Comparison of ENCODE assay signal across 12 cellular contexts in the genomic region with DNA sequence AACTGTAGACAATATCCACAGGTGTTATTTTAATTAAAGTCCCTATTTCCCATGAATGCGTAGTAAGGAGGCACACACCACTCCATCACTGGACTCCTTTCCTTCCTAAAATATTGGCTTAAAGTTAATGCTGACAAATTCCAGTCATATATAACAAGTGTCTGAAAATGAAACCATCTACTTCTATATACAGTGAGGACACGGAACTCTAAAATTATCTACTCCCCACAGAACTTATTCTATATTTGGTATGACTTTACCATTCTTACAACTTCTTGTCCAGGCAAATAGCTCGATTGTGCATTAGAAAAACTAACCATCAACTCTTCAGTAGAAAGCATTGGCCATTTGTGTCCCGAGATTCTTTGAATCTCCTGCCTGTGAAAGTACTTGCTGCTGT.
A peak's percentile ranks its signal among the peaks of the same experiment; 100 is the strongest.
DNase-seq lines count a peak whose midpoint lies in the region; ATAC-seq and TF ChIP-seq lines count a peak whose summit lies in the region.
"Had no signal": no experiment of that assay in that cellular context is flagged by ENCODE, and none has a peak within 500 bp of the region (broad histone marks: within the 10 kb centered on the region; RNA-seq: fewer than 3 reads in every experiment).

No MANE protein-coding gene starts in this region.

- no peaks in the 10 kb centered on the region for H3K9me2 ChIP-seq in Karpas-422 (replicated peaks; ENCODE audit: insufficient read depth, low read length)

- no peaks in the 10 kb centered on the region for H3K36me3 ChIP-seq in Karpas-422 (ENCODE audit: insufficient read depth, low read length)
- H3K36me3 ChIP-seq in mucosa of descending colon (ENCODE audit: low read depth): no peaks in the 10 kb centered on the region

- no peaks in the 10 kb centered on the region for H3K27me3 Mint-ChIP-seq in Calu3 (ENCODE audit: unreplicated experiment)
- H3K27me3 Mint-ChIP-seq: activated B cell treated with CpG ODN at 0.5 μM for 24 hours had no signal

- no peak overlapping the region for H2AFZ ChIP-seq in Karpas-422 (ENCODE audit: low read length)

- H3K4me3 ChIP-seq in GM08714 (ENCODE audit: low read length): peak overlapping the region; percentile 43; the same call in 1 of the 2 replicates
- no peak overlapping the region for H3K4me3 ChIP-seq in Karpas-422 (ENCODE audit: low read length)
- no peak overlapping the region for H3K4me3 ChIP-seq in mucosa of descending colon
- H3K4me3 ChIP-seq: A549 had no signal

- DNase-seq in kidney glomerular epithelial cell (lab: John Stamatoyannopoulos, UW) (no peak), Karpas-422 (no peak), mucosa of descending colon (no peak), Calu3 (no peak)
- DNase-seq: activated B cell treated with CpG ODN at 0.5 μM for 24 hours, cerebellar nuclear complex, left cardiac atrium had no signal

- CTCF ChIA-PET in Calu3 (lab: Charles Lee): no interaction called here

- no peaks in the 10 kb centered on the region for H3K4me1 Mint-ChIP-seq in Calu3 (ENCODE audit: low read depth, unreplicated experiment)
- H3K4me1 Mint-ChIP-seq: activated B cell treated with CpG ODN at 0.5 μM for 24 hours had no signal

- no peaks in the 10 kb centered on the region for H3K4me1 ChIP-seq in Karpas-422 (ENCODE audit: low read length)
- no peaks in the 10 kb centered on the region for H3K4me1 ChIP-seq in mucosa of descending colon (ENCODE audit: low read depth)
- H3K4me1 ChIP-seq: A549 had no signal

- no TSS peak for BruUV-seq in Calu3 (replicated peaks; lab: Mats Ljungman, UMichigan)

- H3K27me3 ChIP-seq in Karpas-422 (ENCODE audit: low read length): no peaks in the 10 kb centered on the region

- H3K9me3 ChIP-seq in Karpas-422 (ENCODE audit: low read length): peaks cover 19% of the 10 kb centered on the region
- no peaks in the 10 kb centered on the region for H3K9me3 ChIP-seq in mucosa of descending colon
- H3K9me3 ChIP-seq: A549 had no signal

- H3K9ac ChIP-seq in Karpas-422 (ENCODE audit: low read length): no peak overlapping the region

- no peak for TF ChIP-seq CTCF in mucosa of descending colon (IDR thresholded peaks at IDR 0.05)
- no peak for TF ChIP-seq CTCF in Calu3 (IDR thresholded peaks at IDR 0.05; ENCODE audit: unreplicated experiment)

- peak; percentile 55 for ATAC-seq in GM19328 (IDR thresholded peaks at IDR 0.05; ENCODE audit: unreplicated experiment)
- peak; percentile 66 for ATAC-seq in HG02642 (IDR thresholded peaks at IDR 0.05; ENCODE audit: poor library complexity, unreplicated experiment)
- peak; percentile 48 for ATAC-seq in HG03457 (IDR thresholded peaks at IDR 0.05; ENCODE audit: unreplicated experiment)
- ATAC-seq in mucosa of descending colon: no peak
- ATAC-seq: A549, left cardiac atrium had no signal

- no peak overlapping the region for H3K27ac Mint-ChIP-seq in Calu3 (ENCODE audit: unreplicated experiment)
- H3K27ac Mint-ChIP-seq: activated B cell treated with CpG ODN at 0.5 μM for 24 hours had no signal

- H3K27ac ChIP-seq in Karpas-422 (ENCODE audit: low read length): no peak overlapping the region
- H3K27ac ChIP-seq: A549 had no signal

- H3K4me3 Mint-ChIP-seq in Calu3 (ENCODE audit: low read depth, unreplicated experiment): no peak overlapping the region
- H3K4me3 Mint-ChIP-seq: activated B cell treated with CpG ODN at 0.5 μM for 24 hours had no signal

- no peaks in the 10 kb centered on the region for H3K36me3 Mint-ChIP-seq in Calu3 (ENCODE audit: insufficient read depth, unreplicated experiment)

- H4K20me1 ChIP-seq in Karpas-422 (ENCODE audit: insufficient read depth, low read depth, low read length): no peaks in the 10 kb centered on the region

- H3K4me2 ChIP-seq in Karpas-422 (ENCODE audit: low read depth, low read length, poor library complexity, severe bottlenecking): no peak overlapping the region
- H3K4me2 ChIP-seq: A549 had no signal

- intact Hi-C loops in mucosa of descending colon (cut with DNase I, micrococcal nuclease): no loop called here
- intact Hi-C loops in Calu3 (cut with micrococcal nuclease; ENCODE audit: unreplicated experiment): no loop called here

- H3K9me3 Mint-ChIP-seq in Calu3 (ENCODE audit: low read depth, unreplicated experiment): no peaks in the 10 kb centered on the region
- H3K9me3 Mint-ChIP-seq: activated B cell treated with CpG ODN at 0.5 μM for 24 hours had no signal

- H3K79me2 ChIP-seq in Karpas-422 (ENCODE audit: low read length): no peaks in the 10 kb centered on the region
